ENCODE assay signal across 8 cellular contexts in genomic region chr20:54207053-54207742, GRCh38. TPM values are rescaled to one million over a fixed set of nuclear protein-coding genes. Genes with fewer than 3 reads are reported as not detected.
A peak's percentile ranks its signal among the peaks of the same experiment; 100 is the strongest.
DNase-seq lines count a peak whose midpoint lies in the region; TF ChIP-seq lines count a peak whose summit lies in the region.

No MANE protein-coding gene starts in this region.

- TF ChIP-seq CTCF in type B pancreatic cell (conservative IDR thresholded peaks at IDR 0.05), result no peak

- H3K14ac ChIP-seq in mesenchymal stem cell (ENCODE audit: low read length in 2 of 2), result no peak overlapping the region

- H3K9ac ChIP-seq in mesenchymal stem cell (ENCODE audit: low read length), result peak overlapping the region; percentile 99

- H3K4me1 ChIP-seq in mesenchymal stem cell (ENCODE audit: control insufficient read depth, insufficient read depth, low read depth, low read length), result peaks cover 2% of the 10 kb centered on the region

- H2BK120ac ChIP-seq in mesenchymal stem cell (ENCODE audit: low read depth, low read length), result no peak overlapping the region

- H4K8ac ChIP-seq in mesenchymal stem cell (ENCODE audit: low read length), result no peak overlapping the region

- no peak overlapping the region for H3K23ac ChIP-seq in mesenchymal stem cell (ENCODE audit: low read length in 2 of 2)

- H3K4ac ChIP-seq in mesenchymal stem cell (ENCODE audit: low read depth in 1 of 2, low read length in 2 of 2), result no peak overlapping the region

- 78% methylated on average over 7 of the region's 7 CpGs for WGBS in mesenchymal stem cell

- DNase-seq in activated naive CD4-positive, alpha-beta T cell treated with anti-CD3 and anti-CD28 coated beads, Interleukin-2, amount 10 ng/mL, durations not matched to agents 7 days and 5 days, result no peak
- DNase-seq in activated naive CD4-positive, alpha-beta T cell treated with anti-CD3 and anti-CD28 coated beads, Interleukin-2, amount 50 U/mL, for 16 hours, result no peak
- no peak for DNase-seq in mesenchymal stem cell
- DNase-seq in type B pancreatic cell (ENCODE audit: extremely low spot score, unreplicated experiment), result no peak
- no peak for DNase-seq in effector CD4-positive, alpha-beta T cell
- no peak for DNase-seq in NCI-H1105 (lab: John Stamatoyannopoulos, UW)
- DNase-seq in retina, result no peak

- peaks cover 14% of the 10 kb centered on the region for H3K79me1 ChIP-seq in mesenchymal stem cell (replicated peaks; ENCODE audit: low read length, poor library complexity, severe bottlenecking)

- H2BK15ac ChIP-seq in mesenchymal stem cell (ENCODE audit: low read depth, poor library complexity, severe bottlenecking), result no peak overlapping the region

- no peak overlapping the region for H4K91ac ChIP-seq in mesenchymal stem cell (ENCODE audit: low read length)

- H3K27me3 Mint-ChIP-seq in activated naive CD4-positive, alpha-beta T cell treated with anti-CD3 and anti-CD28 coated beads, Interleukin-2, amount 10 ng/mL, durations not matched to agents 7 days and 5 days, result peaks cover 6% of the 10 kb centered on the region
- no peaks in the 10 kb centered on the region for H3K27me3 Mint-ChIP-seq in type B pancreatic cell

- H3K4me1 Mint-ChIP-seq in activated naive CD4-positive, alpha-beta T cell treated with anti-CD3 and anti-CD28 coated beads, Interleukin-2, amount 10 ng/mL, durations not matched to agents 7 days and 5 days, result peaks cover 21% of the 10 kb centered on the region
- peaks cover 27% of the 10 kb centered on the region for H3K4me1 Mint-ChIP-seq in type B pancreatic cell (ENCODE audit: unreplicated experiment)

- H3K4me3 ChIP-seq in mesenchymal stem cell (ENCODE audit: insufficient read depth in 1 of 2, low read depth in 1 of 2, low read length in 2 of 2), result peak overlapping the region in 1 of 2 experiments; percentile 97

- no peak overlapping the region for H3K18ac ChIP-seq in mesenchymal stem cell (ENCODE audit: low read depth in 1 of 2, low read length in 2 of 2)

- H2BK12ac ChIP-seq in mesenchymal stem cell (ENCODE audit: low read length in 2 of 2), result no peak overlapping the region

- no peak overlapping the region for H2AFZ ChIP-seq in mesenchymal stem cell (ENCODE audit: low read depth, low read length)

- peak overlapping the region; percentile 97 for H3K27ac Mint-ChIP-seq in activated naive CD4-positive, alpha-beta T cell treated with anti-CD3 and anti-CD28 coated beads, Interleukin-2, amount 10 ng/mL, durations not matched to agents 7 days and 5 days
- peak overlapping the region; percentile 100 for H3K27ac Mint-ChIP-seq in type B pancreatic cell

- H3K4me2 ChIP-seq in mesenchymal stem cell (ENCODE audit: low read length, poor library complexity, severe bottlenecking), result peak overlapping the region; percentile 86

- H3K4me3 Mint-ChIP-seq in activated naive CD4-positive, alpha-beta T cell treated with anti-CD3 and anti-CD28 coated beads, Interleukin-2, amount 10 ng/mL, durations not matched to agents 7 days and 5 days, result peak overlapping the region; percentile 89
- peak overlapping the region; percentile 99 for H3K4me3 Mint-ChIP-seq in type B pancreatic cell

- no peak overlapping the region for H2BK5ac ChIP-seq in mesenchymal stem cell (ENCODE audit: low read depth, low read length, poor library complexity, severe bottlenecking)

- CTCF ChIA-PET in activated naive CD4-positive, alpha-beta T cell treated with anti-CD3 and anti-CD28 coated beads, Interleukin-2, amount 10 ng/mL, durations not matched to agents 7 days and 5 days (lab: Charles Lee), result interaction anchor here (0.7 to 3.5 kb wide), 12 partner anchors 7 to 138 kb away, joined by 3 to 21 read pairs (median 4); no protein-coding TSS in a partner anchor

- no peaks in the 10 kb centered on the region for H3K9me3 Mint-ChIP-seq in activated naive CD4-positive, alpha-beta T cell treated with anti-CD3 and anti-CD28 coated beads, Interleukin-2, amount 10 ng/mL, durations not matched to agents 7 days and 5 days
- H3K9me3 Mint-ChIP-seq in type B pancreatic cell, result no peaks in the 10 kb centered on the region

- peaks cover 0 to 7% of the 10 kb centered on the region in 2 experiments for H3K27me3 ChIP-seq in mesenchymal stem cell (ENCODE audit: control insufficient read depth in 1 of 2, insufficient read depth in 1 of 2, low read length in 2 of 2)

- H3K36me3 ChIP-seq in mesenchymal stem cell (ENCODE audit: control insufficient read depth in 1 of 2, insufficient read depth in 2 of 2, low read depth in 1 of 2, low read length in 2 of 2), result peaks cover 0 to 4% of the 10 kb centered on the region in 2 experiments

- no peak overlapping the region for H2AK5ac ChIP-seq in mesenchymal stem cell (ENCODE audit: low read length, severe bottlenecking)

- H3K36me3 Mint-ChIP-seq in activated naive CD4-positive, alpha-beta T cell treated with anti-CD3 and anti-CD28 coated beads, Interleukin-2, amount 10 ng/mL, durations not matched to agents 7 days and 5 days, result peaks cover 9% of the 10 kb centered on the region
- peaks cover 21% of the 10 kb centered on the region for H3K36me3 Mint-ChIP-seq in type B pancreatic cell

- H3K9me3 ChIP-seq in mesenchymal stem cell (ENCODE audit: control insufficient read depth, low read length), result no peaks in the 10 kb centered on the region

- H3K27ac ChIP-seq in angular gyrus (ENCODE audit: low read depth, low read length) (peak overlapping the region; percentile 100), mesenchymal stem cell (ENCODE audit: low read length, poor library complexity, severe bottlenecking) (no peak overlapping the region)

RNA-seq across cellular contexts. Expression of gene PFDN4, which starts 0.7 kb away (rescaled TPM):
- 75.4 TPM for polyA plus RNA-seq in mesenchymal stem cell (2013, experiment 1 of 2)
- polyA plus RNA-seq in mesenchymal stem cell (2013, experiment 2 of 2), result 70.5 TPM
- 19.3 and 28.4 TPM in 2 replicates for total RNA-seq in type B pancreatic cell (ENCODE audit: low replicate concordance)

RNA-seq across cellular contexts. Expression of gene CYP24A1, which starts 33.4 kb away (rescaled TPM):
- not detected for polyA plus RNA-seq in mesenchymal stem cell (2013, experiment 1 of 2)
- polyA plus RNA-seq in mesenchymal stem cell (2013, experiment 2 of 2), result not detected
- 7.1 and 21.1 TPM in 2 replicates for total RNA-seq in type B pancreatic cell (ENCODE audit: low replicate concordance)
